In the genomic region with DNA sequence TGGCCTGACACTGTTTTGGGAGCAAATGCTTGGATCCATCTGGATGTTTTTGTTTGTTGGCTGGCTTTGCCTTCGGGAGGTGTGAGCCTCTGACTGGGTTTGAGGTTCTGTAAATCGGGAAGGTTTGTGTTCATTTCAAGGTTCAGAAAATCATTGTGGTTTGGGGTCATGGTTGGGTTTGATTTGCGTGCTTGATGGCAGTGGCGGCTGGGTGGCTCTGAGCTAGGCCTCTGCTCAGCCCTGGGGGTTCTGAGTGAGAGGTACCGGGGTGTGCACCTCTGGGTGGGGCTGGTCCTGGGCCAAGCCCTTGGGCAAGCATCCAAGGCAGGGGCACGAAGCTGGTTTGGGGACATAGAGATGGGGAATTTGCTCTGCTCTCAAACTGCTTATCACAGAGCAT, we compare ENCODE assay signal across 10 cellular contexts. TPM values are rescaled to one million over a fixed set of nuclear protein-coding genes. Genes with fewer than 3 reads are reported as not detected.
"Had no signal": no experiment of that assay in that cellular context is flagged by ENCODE, and none has a peak within 500 bp of the region (broad histone marks: within the 10 kb centered on the region; RNA-seq: fewer than 3 reads in every experiment).

No MANE protein-coding gene starts in this region.

- H3K4me1 ChIP-seq: HAP-1 had no signal

- H2AFZ ChIP-seq: GM23338 had no signal

- ATAC-seq: GM23338, HCT116 had no signal

- H3K27ac ChIP-seq: HL-60 had no signal

- H3K4me3 Mint-ChIP-seq: GM23338, HFFc6, IgD-negative memory B cell had no signal

- H3K36me3 Mint-ChIP-seq: IgD-negative memory B cell had no signal

- H3K36me3 ChIP-seq: HAP-1 had no signal

- H3K9me3 ChIP-seq: HAP-1 had no signal

- H3K4me3 ChIP-seq: GM23338, HAP-1 had no signal

- H3K27ac Mint-ChIP-seq: GM23338, HFFc6, IgD-negative memory B cell had no signal

- DNase-seq: HFFc6, KG1 had no signal

- H3K4me2 ChIP-seq: GM23338 had no signal

- H3K9me3 Mint-ChIP-seq: GM23338, HFFc6 had no signal

RNA-seq across cellular contexts. Expression of a gene that starts 37.0 kb away (rescaled TPM):
- total RNA-seq: GM23338, H1, HepG2, HT1080 had no signal
- polyA plus RNA-seq: GM23338, H1, HepG2, IgD-negative memory B cell had no signal
